23 cellular contexts compared by ENCODE assay signal in the genomic region with DNA sequence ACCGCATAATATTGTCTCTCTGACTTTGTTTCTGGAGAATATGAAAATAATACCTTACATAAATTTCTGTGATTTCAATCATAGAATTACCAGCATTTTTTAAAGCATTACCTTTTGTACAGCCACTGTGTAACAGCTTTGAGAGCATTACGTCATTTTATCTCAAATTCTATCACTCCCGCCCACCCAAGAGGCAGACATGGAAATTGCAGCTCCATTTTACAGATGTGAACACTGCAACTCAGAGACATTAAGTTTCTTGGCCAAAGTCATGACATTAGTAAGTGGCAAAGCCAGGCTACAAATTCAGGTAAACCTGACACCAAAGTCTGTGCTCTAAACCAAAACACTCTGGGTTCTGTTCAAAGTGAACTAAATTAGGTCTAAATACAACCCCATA. TPM values are rescaled to one million over a fixed set of nuclear protein-coding genes. Genes with fewer than 3 reads are reported as not detected.
DNase-seq lines count a peak whose midpoint lies in the region; ATAC-seq, FAIRE-seq and TF ChIP-seq lines count a peak whose summit lies in the region.
"Had no signal": no experiment of that assay in that cellular context is flagged by ENCODE, and none has a peak within 500 bp of the region (broad histone marks: within the 10 kb centered on the region; RNA-seq: fewer than 3 reads in every experiment).

No MANE protein-coding gene starts in this region.

- FAIRE-seq in K562 (lab: Jason Lieb, UNC) = peak; percentile 40

- no peaks in the 10 kb centered on the region; the same call in 1 of the 2 replicates for H4K20me1 ChIP-seq in K562 (replicated peaks; ENCODE audit: control insufficient read depth, insufficient read depth, low read length)

- peaks cover 9% of the 10 kb centered on the region in 2 experiments; a peak in 3 of 5 replicates for H3K27me3 ChIP-seq in K562 (ENCODE audit: control insufficient read depth in 2 of 2, insufficient read depth in 2 of 2, low read length in 2 of 2)

- H3K9me3 ChIP-seq in K562 (replicated peaks; ENCODE audit: control insufficient read depth, insufficient read depth, low read depth, low read length) = no peaks in the 10 kb centered on the region

- no peak overlapping the region for H3K4me2 ChIP-seq in K562 (ENCODE audit: insufficient read depth, low read length)

- no peaks in the 10 kb centered on the region for H3K36me3 ChIP-seq in K562 (ENCODE audit: control insufficient read depth, insufficient read depth, low read length)

- BruUV-seq in K562 (replicated peaks; lab: Mats Ljungman, UMichigan) = no TSS peak

- H3K9ac ChIP-seq in K562 (ENCODE audit: insufficient read depth in 1 of 2, low read depth in 2 of 2, low read length in 2 of 2) = no peak overlapping the region

- WGBS in K562 (ENCODE audit: insufficient coverage, low coverage, missing lambda C conversion rate) = 7% methylated on average over 3 of the region's 3 CpGs

- H3K27ac ChIP-seq in K562 (ENCODE audit: extremely low read depth, low read depth, low read length) = no peak overlapping the region

- TF ChIP-seq CTCF in K562 (IDR thresholded peaks at IDR 0.05 in 2 of 3, conservative IDR thresholded peaks at IDR 0.05 in 1 of 3; ENCODE audit: insufficient read depth in 2 of 3, low read depth in 1 of 3, low read length in 3 of 3) = 0 out of 6 replicates have a peak, but pooled peaks of 1 of the 3 experiments have one; percentile 16

- no peaks in the 10 kb centered on the region for H3K9me1 ChIP-seq in K562 (ENCODE audit: control insufficient read depth, insufficient read depth, low read length)

- no peak for TF ChIP-seq POLR2A in K562 (conservative IDR thresholded peaks at IDR 0.05)

- CTCF ChIA-PET in K562 (lab: Yijun Ruan, JAX; ENCODE audit: low intra/inter-chr PET ratio) = no interaction called here

- H3K4me3 ChIP-seq in K562 = no peak overlapping the region

- ATAC-seq in K562 = peak; percentile 65; the same call in 2 of the 3 replicates
- no peak for ATAC-seq in GM18861 (IDR thresholded peaks at IDR 0.05; ENCODE audit: unreplicated experiment)
- no peak for ATAC-seq in GM19467 (IDR thresholded peaks at IDR 0.05; ENCODE audit: unreplicated experiment)
- ATAC-seq: Panc1 had no signal

- intact Hi-C loops in K562 (cut with micrococcal nuclease) = no loop called here

- in situ Hi-C loops in K562 (cut with MboI) = no loop called here

- POLR2A ChIA-PET in K562 (lab: Yijun Ruan, JAX) = interaction anchor here (0.6 kb wide), 1 partner anchor 52 kb away, joined by 3 read pairs; no protein-coding TSS in a partner anchor

- H3K79me2 ChIP-seq in K562 (ENCODE audit: control insufficient read depth, insufficient read depth, low read length) = no peaks in the 10 kb centered on the region

- H3K4me1 ChIP-seq in K562 (replicated peaks in 1 of 2; ENCODE audit: control insufficient read depth in 2 of 2, insufficient read depth in 2 of 2, low read length in 2 of 2) = peaks cover 0 to 5% of the 10 kb centered on the region in 2 experiments; a peak in 3 of 5 replicates

- peak; percentile 2 for DNase-seq in DMS53 (lab: John Stamatoyannopoulos, UW)
- DNase-seq in DMS53 treated with DMSO at 0.1 percent for 48 hours (lab: John Stamatoyannopoulos, UW; ENCODE audit: unreplicated experiment) = no peak
- peak; percentile 41 for DNase-seq in NAMALWA (ENCODE audit: low spot score)
- peak in 1 of 4 experiments; percentile 17 for DNase-seq in K562 (ENCODE audit: extremely low read depth in 1 of 4, low spot score in 3 of 4)
- DNase-seq in NCI-H774 (lab: John Stamatoyannopoulos, UW) = no peak
- DNase-seq in cerebellum (ENCODE audit: low spot score) = no peak
- DNase-seq: 8988T; Calu3; CD4-positive, alpha-beta T cell; DMS79 treated with DMSO at 0.1 percent for 48 hours; GDM1; NCI-H1092 treated with DMSO at 0.1 percent for 48 hours; NCI-H1694; NCI-H2107; NCI-H345; NCI-H526 treated with DMSO at 0.1 percent for 48 hours; Right ventricle myocardium superior had no signal

- TF ChIP-seq RAD21 in K562 (CRISPR knock-in tag; conservative IDR thresholded peaks at IDR 0.05 in 1 of 2, IDR thresholded peaks at IDR 0.05 in 1 of 2) = no peak

- no peak overlapping the region for H2AFZ ChIP-seq in K562 (ENCODE audit: low read depth, low read length)

- no peak for TF ChIP-seq EP300 in K562 (IDR thresholded peaks at IDR 0.05; ENCODE audit: low read length)

TF ChIP-seq in K562, 482 proteins besides CTCF, POLR2A, EP300 and RAD21:
- peak; percentile 65 for TF ChIP-seq RBM25 (IDR thresholded peaks at IDR 0.05; ENCODE audit: low read depth, low read length, severe bottlenecking)
- TF ChIP-seq ATF7 (IDR thresholded peaks at IDR 0.05) = peak; percentile 90
- TF ChIP-seq, protein P1, sequence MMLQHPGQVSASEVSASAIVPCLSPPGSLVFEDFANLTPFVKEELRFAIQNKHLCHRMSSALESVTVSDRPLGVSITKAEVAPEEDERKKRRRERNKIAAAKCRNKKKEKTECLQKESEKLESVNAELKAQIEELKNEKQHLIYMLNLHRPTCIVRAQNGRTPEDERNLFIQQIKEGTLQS (IDR thresholded peaks at IDR 0.05) = peak; percentile 72
- TF ChIP-seq, protein P1 (CRISPR knock-in tag; conservative IDR thresholded peaks at IDR 0.05) = no peak
- no peak for TF ChIP-seq TAF7 (tag; IDR thresholded peaks at IDR 0.05)
- 0 out of 2 replicates have a peak, but pooled peaks have one; percentile 23 for TF ChIP-seq JUND (IDR thresholded peaks at IDR 0.05; ENCODE audit: borderline replicate concordance, low read depth, low read length)
- peak; percentile 61; the same call in 1 of the 3 replicates for TF ChIP-seq JUND (tag; IDR thresholded peaks at IDR 0.05; ENCODE audit: borderline replicate concordance, low read depth, low read length)
- TF ChIP-seq SMAD1 (IDR thresholded peaks at IDR 0.05; ENCODE audit: low read depth, low read length, partially characterized antibody) = no peak

RNA-seq across cellular contexts. Expression of gene KDR, which starts 33.6 kb away (rescaled TPM):
- not detected in 2 replicates for total RNA-seq in K562 (2011; cell fraction: chromatin; rRNA removed; ENCODE audit: low replicate concordance)
- total RNA-seq in K562 (2011; cell fraction: nucleolus; rRNA removed) = not detected in 2 replicates
- not detected in 2 replicates for total RNA-seq in K562 (2011; cell fraction: nucleoplasm; rRNA removed)
- total RNA-seq in K562 (2014; rRNA removed) = not detected in 2 replicates
- not detected in 2 replicates for total RNA-seq in K562 (2014; rRNA removed; fragmentation: Illumina TruSeq; extraction: Trizol)
- total RNA-seq in K562 (2015; rRNA removed; fragmentation: Illumina TruSeq; extraction: Trizol) = not detected in 2 replicates
- total RNA-seq in K562 (2021) = 0.11 and 0.13 TPM in 2 replicates
- polyA plus RNA-seq in K562 (2011; rRNA removed) = not detected in 2 replicates
- polyA plus RNA-seq in K562 (2011; cell fraction: cytosol; rRNA removed) = 0.01 TPM in 2 replicates
- polyA plus RNA-seq in K562 (2011; cell fraction: nucleus; rRNA removed) = not detected in 2 replicates
- polyA plus RNA-seq in K562 (2012) = 0.01 TPM in 1 of 2 replicates, not detected in the other
- polyA plus RNA-seq in K562 (2014; fragmentation: Illumina TruSeq; extraction: Trizol) = not detected in 2 replicates
- polyA plus RNA-seq in K562 (2014; fragmentation: Nextera tagmentation; extraction: Ambion mirVana) = not detected
- not detected in 2 replicates for polyA plus RNA-seq in K562 (2014; rRNA removed)
- polyA minus RNA-seq in K562 (2011; rRNA and poly(A)+ RNA removed) = not detected in 2 replicates
- polyA minus RNA-seq in K562 (2011; cell fraction: cytosol; rRNA and poly(A)+ RNA removed) = not detected in 2 replicates
- polyA minus RNA-seq in K562 (2011; cell fraction: nucleus; rRNA and poly(A)+ RNA removed) = not detected in 2 replicates
- total RNA-seq in cerebellum = 17.7 TPM
- total RNA-seq: CD4-positive, alpha-beta T cell; H4; HT-29 had no signal
- polyA plus RNA-seq: IgD-negative memory B cell had no signal

Comparison
In these comparisons a context has a peak if more than half of its experiments do, and no peak if none do; other contexts are left out.
1. DNase-seq: peak in DMS53 (single experiment) and NAMALWA (single experiment); none in DMS53 treated with DMSO at 0.1 percent for 48 hours (single experiment), NCI-H774 (single experiment) and cerebellum (single experiment).
2. RNA of gene KDR, which starts 33.6 kb away (total RNA-seq): 17.7 TPM in cerebellum (single experiment); 0.11 to 0.13 TPM in K562; every median in the first group is over 10 times any median in the second.